Comparison of ENCODE assay signal across 7 cellular contexts in genomic region chr20:16689906-16690305, GRCh38. TPM values are rescaled to one million over a fixed set of nuclear protein-coding genes. Genes with fewer than 3 reads are reported as not detected.
"Had no signal": no experiment of that assay in that cellular context is flagged by ENCODE, and none has a peak within 500 bp of the region (broad histone marks: within the 10 kb centered on the region; RNA-seq: fewer than 3 reads in every experiment).

No MANE protein-coding gene starts in this region.

- H3K9me3 Mint-ChIP-seq: IgD-negative memory B cell had no signal

- H3K4me1 Mint-ChIP-seq: IgD-negative memory B cell had no signal

- DNase-seq: IMR-90 had no signal

- H3K27ac ChIP-seq: HL-60 had no signal

- H3K36me3 Mint-ChIP-seq: IgD-negative memory B cell had no signal

- H3K27ac Mint-ChIP-seq: IgD-negative memory B cell had no signal

- H3K4me3 Mint-ChIP-seq: IgD-negative memory B cell had no signal

- H3K4me3 ChIP-seq: K562 had no signal

RNA-seq across cellular contexts. Expression of gene OTOR, which starts 58.3 kb away (rescaled TPM):
- total RNA-seq: HepG2, HT-29, HT1080, IMR-90, K562 had no signal
- polyA plus RNA-seq: HepG2, IgD-negative memory B cell, IMR-90, K562 had no signal
